1 cellular context compared by ENCODE assay signal in genomic region chr1:92797961-92798360, GRCh38.
TF ChIP-seq lines count a peak whose summit lies in the region.

No MANE protein-coding gene starts in this region.

TF ChIP-seq in GM23338, 12 proteins besides CTCF, POLR2A, EP300 and RAD21 (continued from another document):
- TF ChIP-seq POLR2AphosphoS5 (IDR thresholded peaks at IDR 0.05; ENCODE audit: low read depth) (no peak), CREB1 (CRISPR knock-in tag; IDR thresholded peaks at IDR 0.05; ENCODE audit: low read depth) (no peak), ZNF114 (CRISPR knock-in tag; IDR thresholded peaks at IDR 0.05) (no peak), ZNF331 (CRISPR knock-in tag; IDR thresholded peaks at IDR 0.05; ENCODE audit: low read depth) (no peak), ZNF462 (CRISPR knock-in tag; IDR thresholded peaks at IDR 0.05) (no peak), NANOG (IDR thresholded peaks at IDR 0.05; ENCODE audit: borderline replicate concordance) (no peak)
TF ChIP-seq in GM23338: peak in this region for 0.
